8 cellular contexts compared by ENCODE assay signal in the genomic region with DNA sequence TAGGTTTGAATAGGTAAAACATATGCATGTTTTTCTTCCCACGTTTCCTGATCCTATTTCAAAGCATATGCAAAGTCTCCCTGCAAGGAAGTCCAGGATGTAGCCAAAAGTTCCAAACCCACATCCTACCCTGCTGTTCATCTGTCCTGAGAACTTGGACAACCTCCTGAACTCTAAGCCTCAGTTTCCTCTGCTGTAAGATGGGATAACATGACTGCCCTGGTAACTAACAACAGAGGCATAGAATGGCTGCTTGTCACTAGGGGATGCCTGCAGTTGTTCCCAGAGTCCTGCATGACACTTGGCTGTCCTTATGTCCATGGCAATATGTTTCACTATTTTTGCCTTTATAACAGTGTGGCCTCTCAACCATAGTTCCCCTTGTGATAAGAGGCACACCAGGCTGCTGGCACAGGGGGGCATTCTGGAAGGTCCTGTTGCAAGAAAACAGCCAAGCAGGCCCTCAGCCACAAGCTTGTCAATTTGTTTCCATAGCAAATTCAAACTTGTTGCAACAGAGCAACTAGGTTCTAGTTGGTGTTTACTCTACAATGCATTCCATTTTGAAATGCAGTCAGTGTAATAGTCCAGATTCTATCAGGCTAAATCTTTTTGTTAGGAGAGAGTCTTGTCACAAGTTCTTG. TPM values are rescaled to one million over a fixed set of nuclear protein-coding genes. Genes with fewer than 3 reads are reported as not detected.
DNase-seq lines count a peak whose midpoint lies in the region; ATAC-seq and TF ChIP-seq lines count a peak whose summit lies in the region.

No MANE protein-coding gene starts in this region.

- H3K4me3 Mint-ChIP-seq in activated naive CD4-positive, alpha-beta T cell treated with anti-CD3 and anti-CD28 coated beads, Interleukin-2, amount 10 ng/mL, durations not matched to agents 7 days and 5 days, result peak overlapping the region; percentile 91
- H3K4me3 Mint-ChIP-seq in activated naive CD8-positive, alpha-beta T cell treated with anti-CD3 and anti-CD28 coated beads, Interleukin-2, amount 50 U/mL, for 24 hours, result peak overlapping the region; percentile 92

- peaks cover 48% of the 10 kb centered on the region for H3K4me1 Mint-ChIP-seq in activated naive CD4-positive, alpha-beta T cell treated with anti-CD3 and anti-CD28 coated beads, Interleukin-2, amount 10 ng/mL, durations not matched to agents 7 days and 5 days
- H3K4me1 Mint-ChIP-seq in activated naive CD8-positive, alpha-beta T cell treated with anti-CD3 and anti-CD28 coated beads, Interleukin-2, amount 50 U/mL, for 24 hours, result peaks cover 40% of the 10 kb centered on the region

- intact Hi-C loops in tibial artery (cut with DNase I; ENCODE audit: low total_unique reads), result no loop called here

- no peaks in the 10 kb centered on the region for H3K9me3 Mint-ChIP-seq in activated naive CD4-positive, alpha-beta T cell treated with anti-CD3 and anti-CD28 coated beads, Interleukin-2, amount 10 ng/mL, durations not matched to agents 7 days and 5 days
- H3K9me3 Mint-ChIP-seq in activated naive CD8-positive, alpha-beta T cell treated with anti-CD3 and anti-CD28 coated beads, Interleukin-2, amount 50 U/mL, for 24 hours, result no peaks in the 10 kb centered on the region

- no peaks in the 10 kb centered on the region for H3K27me3 ChIP-seq in layer of hippocampus (ENCODE audit: control insufficient read depth, insufficient read depth, low read length)
- H3K27me3 ChIP-seq in tibial artery, result no peaks in the 10 kb centered on the region

- peaks cover 24% of the 10 kb centered on the region for H3K36me3 Mint-ChIP-seq in activated naive CD4-positive, alpha-beta T cell treated with anti-CD3 and anti-CD28 coated beads, Interleukin-2, amount 10 ng/mL, durations not matched to agents 7 days and 5 days
- H3K36me3 Mint-ChIP-seq in activated naive CD8-positive, alpha-beta T cell treated with anti-CD3 and anti-CD28 coated beads, Interleukin-2, amount 50 U/mL, for 24 hours (ENCODE audit: low read depth), result peaks cover 21% of the 10 kb centered on the region

- no peaks in the 10 kb centered on the region for H3K9me3 ChIP-seq in tibial artery

- CTCF ChIA-PET in activated naive CD4-positive, alpha-beta T cell treated with anti-CD3 and anti-CD28 coated beads, Interleukin-2, amount 10 ng/mL, durations not matched to agents 7 days and 5 days (lab: Charles Lee), result interaction anchor here (0.7 to 4.3 kb wide), 5 partner anchors 12 to 64 kb away, joined by 3 to 40 read pairs (median 4); partner anchors contain the start of genes ISG20L2, METTL25B and PRCC

- H3K27me3 Mint-ChIP-seq in activated naive CD4-positive, alpha-beta T cell treated with anti-CD3 and anti-CD28 coated beads, Interleukin-2, amount 10 ng/mL, durations not matched to agents 7 days and 5 days, result no peaks in the 10 kb centered on the region
- H3K27me3 Mint-ChIP-seq in activated naive CD8-positive, alpha-beta T cell treated with anti-CD3 and anti-CD28 coated beads, Interleukin-2, amount 50 U/mL, for 24 hours, result no peaks in the 10 kb centered on the region

- peaks cover 0 to 36% (median 32%) of the 10 kb centered on the region in 4 donors for H3K4me1 ChIP-seq in tibial artery

- no peak for DNase-seq in activated naive CD4-positive, alpha-beta T cell treated with anti-CD3 and anti-CD28 coated beads, Interleukin-2, amount 10 ng/mL, durations not matched to agents 7 days and 5 days
- no peak for DNase-seq in activated naive CD4-positive, alpha-beta T cell (lab: John Stamatoyannopoulos, UW)
- DNase-seq in activated naive CD8-positive, alpha-beta T cell treated with anti-CD3 and anti-CD28 coated beads, Interleukin-2, amount 50 U/mL, for 24 hours, result no peak
- DNase-seq in tibial artery (peak in 1 of 2 donors; percentile 40), NCI-H82 treated with DMSO at 0.1 percent for 48 hours (lab: John Stamatoyannopoulos, UW; ENCODE audit: unreplicated experiment) (no peak), G401 (ENCODE audit: low spot score) (no peak), kidney tubule cell (ENCODE audit: low spot score) (no peak)

- in situ Hi-C loops in G401 (cut with HindIII; ENCODE audit: low sequenced_read_pairs), result no loop called here

- H3K4me3 ChIP-seq in tibial artery, result peak overlapping the region in 1 of 2 donors; percentile 82

- H3K27ac ChIP-seq in layer of hippocampus (ENCODE audit: low read depth, low read length) (peak overlapping the region; percentile 25), tibial artery (peak overlapping the region; percentile 98 to 99)

- TF ChIP-seq CTCF in tibial artery (IDR thresholded peaks at IDR 0.05), result no peak

- no peak for ATAC-seq in activated naive CD8-positive, alpha-beta T cell treated with anti-CD3 and anti-CD28 coated beads, Interleukin-2, amount 50 U/mL, for 24 hours

- H3K36me3 ChIP-seq in tibial artery, result no peaks in the 10 kb centered on the region

- peak overlapping the region; percentile 92 for H3K27ac Mint-ChIP-seq in activated naive CD4-positive, alpha-beta T cell treated with anti-CD3 and anti-CD28 coated beads, Interleukin-2, amount 10 ng/mL, durations not matched to agents 7 days and 5 days
- peak overlapping the region; percentile 70 for H3K27ac Mint-ChIP-seq in activated naive CD8-positive, alpha-beta T cell treated with anti-CD3 and anti-CD28 coated beads, Interleukin-2, amount 50 U/mL, for 24 hours

RNA-seq across cellular contexts. Expression of gene HDGF, which starts 1.5 kb away (rescaled TPM):
- total RNA-seq in G401 (2014; rRNA removed; shearing (Covaris generic)), result 481 and 510 TPM in 2 replicates

RNA-seq across cellular contexts. Expression of gene MRPL24, which starts 12.1 kb away (rescaled TPM):
- total RNA-seq in G401 (2014; rRNA removed; shearing (Covaris generic)), result 34.2 and 88.7 TPM in 2 replicates

RNA-seq across cellular contexts. Expression of gene PRCC, which starts 14.4 kb away (rescaled TPM):
- total RNA-seq in G401 (2014; rRNA removed; shearing (Covaris generic)), result 45.4 and 51.1 TPM in 2 replicates

RNA-seq across cellular contexts. Expression of gene ISG20L2, which starts 24.4 kb away (rescaled TPM):
- total RNA-seq in G401 (2014; rRNA removed; shearing (Covaris generic)), result 29.8 and 31.9 TPM in 2 replicates

RNA-seq across cellular contexts. Expression of gene METTL25B, which starts 24.7 kb away (rescaled TPM):
- 24.6 and 54.8 TPM in 2 replicates for total RNA-seq in G401 (2014; rRNA removed; shearing (Covaris generic))
